Comparison of ENCODE assay signal across 8 cellular contexts in the genomic region with DNA sequence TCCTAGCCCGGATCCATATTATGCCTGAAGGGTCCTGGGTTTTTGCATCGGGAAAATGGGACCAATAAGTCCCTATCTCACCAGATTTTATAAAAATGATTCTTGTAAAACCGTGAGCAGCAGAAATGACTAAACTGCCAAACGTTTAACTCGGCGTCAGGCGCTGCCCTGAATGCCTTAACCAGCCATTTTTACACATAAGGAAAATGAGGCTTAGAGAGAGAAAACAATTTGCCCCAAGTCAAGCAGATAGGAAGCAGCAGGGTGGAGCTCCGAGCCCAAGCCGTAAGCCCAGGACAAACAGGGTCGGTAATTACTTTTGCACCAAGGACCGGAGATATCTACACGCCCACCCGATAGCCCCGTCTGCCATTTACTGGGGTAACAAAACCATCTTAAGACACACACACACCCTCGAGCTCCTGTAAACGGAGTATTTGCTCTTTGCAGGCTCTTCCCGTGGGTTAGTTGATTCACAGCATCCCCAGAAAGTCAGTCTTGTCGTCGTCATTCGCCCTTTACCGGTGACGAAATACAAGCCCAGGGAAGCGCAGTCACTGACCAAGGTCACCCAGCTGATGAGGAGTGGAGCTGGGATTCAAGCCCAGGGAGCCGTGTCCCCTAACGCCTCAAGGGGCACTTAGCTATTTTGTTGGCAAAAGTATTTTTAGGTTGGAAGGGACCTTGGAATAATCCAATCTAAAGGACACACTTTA. TPM values are rescaled to one million over a fixed set of nuclear protein-coding genes. Genes with fewer than 3 reads are reported as not detected.
DNase-seq lines count a peak whose midpoint lies in the region; ATAC-seq, FAIRE-seq and TF ChIP-seq lines count a peak whose summit lies in the region.

No MANE protein-coding gene starts in this region.

- peak overlapping the region; percentile 83 to 93 (median 91) for H3K4me3 Mint-ChIP-seq in naive B cell

- no peak for DNase-seq in A673 (ENCODE audit: low spot score)
- DNase-seq in GM12892 (ENCODE audit: insufficient read length): no peak
- DNase-seq in SJCRH30: no peak
- DNase-seq in effector memory CD4-positive, alpha-beta T cell: no peak
- DNase-seq in naive B cell: no peak
- no peak for DNase-seq in pons (ENCODE audit: low spot score)

- H3K27ac Mint-ChIP-seq in naive B cell: peak overlapping the region; percentile 88 to 97 (median 94)

- no peaks in the 10 kb centered on the region for H3K27me3 Mint-ChIP-seq in naive B cell

- H3K27me3 ChIP-seq in A673 (replicated peaks; ENCODE audit: insufficient read depth, low read depth, low read length, poor library complexity) (no peaks in the 10 kb centered on the region), SJCRH30 (no peaks in the 10 kb centered on the region)
- H3K27me3 ChIP-seq in effector memory CD4-positive, alpha-beta T cell (replicated peaks; ENCODE audit: control insufficient read depth, insufficient read depth, low read length, poor library complexity, severe bottlenecking): no peaks in the 10 kb centered on the region

- POLR2A ChIA-PET in A673 (lab: Charles Lee; ENCODE audit: low non-redundant PET): interaction anchor here (0.5 to 0.6 kb wide), 2 partner anchors 11 to 117 kb away, joined by 3 to 6 read pairs; no protein-coding TSS in a partner anchor

- H3K36me3 Mint-ChIP-seq in naive B cell: no peaks in the 10 kb centered on the region

- peaks cover 5% of the 10 kb centered on the region for H3K4me1 ChIP-seq in A673 (ENCODE audit: insufficient read depth, low read length, poor library complexity, severe bottlenecking)
- H3K4me1 ChIP-seq in SJCRH30: no peaks in the 10 kb centered on the region
- peaks cover 8% of the 10 kb centered on the region for H3K4me1 ChIP-seq in effector memory CD4-positive, alpha-beta T cell (ENCODE audit: control insufficient read depth, insufficient read depth, low read length, poor library complexity, severe bottlenecking)

- H3K9me3 ChIP-seq in A673 (ENCODE audit: low read depth, low read length, poor library complexity, severe bottlenecking): peaks cover 4% of the 10 kb centered on the region
- peaks cover 2% of the 10 kb centered on the region; the same call in 1 of the 2 replicates for H3K9me3 ChIP-seq in SJCRH30 (replicated peaks)
- H3K9me3 ChIP-seq in effector memory CD4-positive, alpha-beta T cell (ENCODE audit: control insufficient read depth, low read length): no peaks in the 10 kb centered on the region

- peaks cover 3% of the 10 kb centered on the region for H3K36me3 ChIP-seq in A673 (ENCODE audit: insufficient read depth, low read length, poor library complexity, severe bottlenecking)
- H3K36me3 ChIP-seq in SJCRH30: peaks cover 13% of the 10 kb centered on the region
- H3K36me3 ChIP-seq in effector memory CD4-positive, alpha-beta T cell (ENCODE audit: control insufficient read depth, insufficient read depth, low read length): peaks cover 5% of the 10 kb centered on the region

- H3K27ac ChIP-seq in A673 (ENCODE audit: low read depth, low read length, poor library complexity, severe bottlenecking) (peak overlapping the region; percentile 89), SJCRH30 (peak overlapping the region; percentile 20; the same call in 1 of the 2 replicates)
- peak overlapping the region; percentile 87 for H3K27ac ChIP-seq in effector memory CD4-positive, alpha-beta T cell (ENCODE audit: insufficient read depth, low read length, poor library complexity, severe bottlenecking)

- peaks cover 15 to 36% (median 27%) of the 10 kb centered on the region in 3 donors for H3K4me1 Mint-ChIP-seq in naive B cell

- TF ChIP-seq CTCF in A673 (conservative IDR thresholded peaks at IDR 0.05; ENCODE audit: low read depth, low read length): no peak

- peak; percentile 36 for FAIRE-seq in GM12892 (lab: Jason Lieb, UNC)

- ATAC-seq in naive B cell (ENCODE audit: low read depth in 2 of 2) (peak; percentile 4 to 5), HG03139 (IDR thresholded peaks at IDR 0.05; ENCODE audit: unreplicated experiment) (no peak), GM18861 (IDR thresholded peaks at IDR 0.05; ENCODE audit: unreplicated experiment) (no peak)

- H3K4me3 ChIP-seq in A673 (ENCODE audit: low read depth, low read length, poor library complexity, severe bottlenecking) (peak overlapping the region; percentile 98), SJCRH30 (peak overlapping the region; percentile 83)
- H3K4me3 ChIP-seq in effector memory CD4-positive, alpha-beta T cell (ENCODE audit: insufficient read depth, low read depth, low read length, poor library complexity, severe bottlenecking): peak overlapping the region; percentile 81

- TF ChIP-seq POLR2A in GM12892 (IDR thresholded peaks at IDR 0.05; ENCODE audit: low read depth, low read length): no peak

- CTCF ChIA-PET in A673 (lab: Charles Lee): interaction anchor here (0.5 to 1.5 kb wide), 4 partner anchors 27 to 580 kb away, joined by 3 to 8 read pairs (median 4); no protein-coding TSS in a partner anchor

- no peaks in the 10 kb centered on the region for H3K9me3 Mint-ChIP-seq in naive B cell

- intact Hi-C loops in A673 (cut with micrococcal nuclease; ENCODE audit: unreplicated experiment): no loop called here

- TSS peak; percentile 83 for BruUV-seq in A673 (replicated peaks; lab: Mats Ljungman, UMichigan)

RNA-seq across cellular contexts. Expression of a gene that starts 16.0 kb away (rescaled TPM):
- 57.9 and 63.8 TPM in 2 replicates for total RNA-seq in A673 (2021)
- polyA plus RNA-seq in GM12892 (2012; ENCODE audit: missing spikeins): 14.7 TPM
- total RNA-seq in SJCRH30 (2014; rRNA removed; shearing (Covaris generic)): 35.4 and 37.2 TPM in 2 replicates
- 10 to 100 TPM in 1 of 6 donors, 1 to 10 TPM in 5; 4.7 to 18.3 (median 8.2) TPM for polyA plus RNA-seq in naive B cell (ENCODE audit: low read depth in 6 of 6)

RNA-seq across cellular contexts. Expression of a gene that starts 25.9 kb away (rescaled TPM):
- 137 and 140 TPM in 2 replicates for total RNA-seq in A673 (2021)
- 218 TPM for polyA plus RNA-seq in GM12892 (2012; ENCODE audit: missing spikeins)
- total RNA-seq in SJCRH30 (2014; rRNA removed; shearing (Covaris generic)): 208 and 228 TPM in 2 replicates
- 100 to 1,000 TPM; 152 to 189 (median 170) TPM for polyA plus RNA-seq in naive B cell (ENCODE audit: low read depth in 6 of 6)

RNA-seq across cellular contexts. Expression of a gene that starts 46.9 kb away (rescaled TPM):
- total RNA-seq in A673 (2021): 9.8 and 13.7 TPM in 2 replicates
- polyA plus RNA-seq in GM12892 (2012; ENCODE audit: missing spikeins): 1.8 TPM
- 16.8 and 18.3 TPM in 2 replicates for total RNA-seq in SJCRH30 (2014; rRNA removed; shearing (Covaris generic))
- polyA plus RNA-seq in naive B cell (ENCODE audit: low read depth in 6 of 6): 1 to 10 TPM in 1 of 6 donors, under 1 TPM in 4, not detected in 1; 0.65 to 2.2 (median 0.89) TPM

Comparison
In these comparisons a context has a peak if more than half of its experiments do, and no peak if none do; other contexts are left out.
1. H3K27ac ChIP-seq: peak in every context shown above with its lines; median percentile 89 in A673; 87 in effector memory CD4-positive, alpha-beta T cell; 20 in SJCRH30.
2. ATAC-seq: peak in naive B cell (2 of 2); none in HG03139 (single experiment) and GM18861 (single experiment).
3. Peak in every context shown above with its lines, with median percentiles within 50 percentile points of each other: H3K4me3 ChIP-seq.